30 cellular contexts compared by ENCODE assay signal in the genomic region with DNA sequence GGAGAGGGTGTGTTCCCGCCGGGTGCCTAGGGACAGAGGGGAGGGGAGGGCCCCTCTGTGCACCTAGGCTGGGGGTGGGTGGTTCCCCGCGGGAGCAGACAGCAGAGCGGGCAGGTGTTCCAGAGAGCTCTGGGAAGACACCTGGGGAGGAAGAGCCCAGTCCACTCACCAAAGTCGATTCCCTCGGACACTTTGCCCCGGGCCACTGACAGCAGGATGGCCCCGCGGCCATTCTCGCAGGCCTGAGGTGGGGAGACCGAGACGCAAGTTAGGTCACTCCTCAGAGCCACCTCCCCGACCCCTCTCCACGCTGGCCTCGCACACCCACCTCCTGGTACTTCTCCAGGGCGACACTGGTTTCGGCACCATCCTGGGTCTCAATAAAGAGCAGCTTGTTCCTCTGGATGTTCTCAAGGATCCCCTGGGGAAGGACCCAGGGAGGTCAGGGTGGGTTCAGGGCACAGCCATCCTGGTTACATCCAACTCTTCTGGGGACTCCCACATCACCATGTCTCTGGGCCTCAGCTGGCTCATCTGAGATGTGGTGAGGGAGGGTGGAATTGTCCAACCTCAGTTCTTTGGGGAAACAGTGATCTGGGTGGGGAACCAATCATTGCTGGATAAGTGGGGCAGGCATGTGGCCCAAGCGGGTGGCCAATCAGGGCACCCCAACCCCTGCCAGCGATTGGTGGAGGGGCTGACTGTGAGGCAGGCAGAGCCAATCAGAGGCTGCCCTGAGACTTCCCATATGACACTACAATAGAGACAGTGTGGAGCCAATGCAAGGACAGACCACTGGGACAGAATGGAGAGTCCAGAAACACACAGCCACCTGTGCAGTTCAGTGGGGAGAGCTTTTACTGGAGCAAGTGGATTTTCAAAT. TPM values are rescaled to one million over a fixed set of nuclear protein-coding genes. Genes with fewer than 3 reads are reported as not detected.
DNase-seq lines count a peak whose midpoint lies in the region; ATAC-seq and TF ChIP-seq lines count a peak whose summit lies in the region.
"Had no signal": no experiment of that assay in that cellular context is flagged by ENCODE, and none has a peak within 500 bp of the region (broad histone marks: within the 10 kb centered on the region; RNA-seq: fewer than 3 reads in every experiment).

No MANE protein-coding gene starts in this region.

- peaks cover 6% of the 10 kb centered on the region for H3K4me1 Mint-ChIP-seq in Caco-2 (ENCODE audit: low read depth, unreplicated experiment)

- H3K27me3 Mint-ChIP-seq in Caco-2 (ENCODE audit: insufficient read depth, unreplicated experiment): no peaks in the 10 kb centered on the region
- H3K27me3 Mint-ChIP-seq: CD4-positive, alpha-beta memory T cell had no signal

- no peak overlapping the region for H2AFZ ChIP-seq in SK-N-SH (ENCODE audit: low read depth)

- no peaks in the 10 kb centered on the region for H3K4me1 ChIP-seq in BE2C
- no peaks in the 10 kb centered on the region; a peak in 1 of 4 replicates for H3K4me1 ChIP-seq in SK-N-SH (ENCODE audit: control insufficient read depth in 1 of 2, insufficient read depth in 2 of 2, low read depth in 1 of 2, low read length in 1 of 2)
- no peaks in the 10 kb centered on the region for H3K4me1 ChIP-seq in mucosa of descending colon (ENCODE audit: low read depth)
- H3K4me1 ChIP-seq in Caco-2: no peaks in the 10 kb centered on the region
- H3K4me1 ChIP-seq: testis had no signal

- H3K36me3 Mint-ChIP-seq in Caco-2 (ENCODE audit: insufficient read depth, unreplicated experiment): peaks cover 76% of the 10 kb centered on the region
- H3K36me3 Mint-ChIP-seq: natural killer cell had no signal

- TF ChIP-seq CTCF in BE2C (IDR thresholded peaks at IDR 0.05; ENCODE audit: low read depth, low read length): no peak
- no peak for TF ChIP-seq CTCF in SK-N-SH (IDR thresholded peaks at IDR 0.05)
- TF ChIP-seq CTCF in fibroblast of mammary gland (conservative IDR thresholded peaks at IDR 0.05; ENCODE audit: control insufficient read depth, insufficient read depth, low read depth, low read length): no peak
- no peak for TF ChIP-seq CTCF in mucosa of descending colon (IDR thresholded peaks at IDR 0.05)
- no peak for TF ChIP-seq CTCF in Caco-2 (IDR thresholded peaks at IDR 0.05; ENCODE audit: insufficient read depth in 1 of 2, low read depth in 1 of 2, low read length in 1 of 2, severe bottlenecking in 1 of 2, unreplicated experiment in 1 of 2)

- H3K27ac Mint-ChIP-seq in Caco-2 (ENCODE audit: unreplicated experiment): no peak overlapping the region
- H3K27ac Mint-ChIP-seq: activated T-helper 2 cell treated with anti-CD3 and anti-CD28 coated beads, Interferon-gamma antibody, Interleukin-2, Interleukin-4, amounts not matched to agents 10 μg/mL and 5 μg/mL and 100 μg/mL, durations not matched to agents 14 hours and 24 hours and 36 hours; natural killer cell had no signal

- no peak overlapping the region for H3K4me2 ChIP-seq in SK-N-SH

- H3K4me3 ChIP-seq in BE2C (ENCODE audit: low read depth, low read length) (no peak overlapping the region), H7 (ENCODE audit: insufficient read depth, low read depth, low read length) (no peak overlapping the region), SK-N-SH (ENCODE audit: low read depth in 2 of 2, low read length in 1 of 2) (no peak overlapping the region), fibroblast of mammary gland (ENCODE audit: control insufficient read depth, low read depth, low read length) (no peak overlapping the region), mucosa of descending colon (no peak overlapping the region), Caco-2 (ENCODE audit: low read depth, low read length) (no peak overlapping the region)
- H3K4me3 ChIP-seq: MG63, testis had no signal

- H3K79me2 ChIP-seq in SK-N-SH (ENCODE audit: insufficient read depth): no peaks in the 10 kb centered on the region

- peaks cover 2% of the 10 kb centered on the region; the same call in 1 of the 2 replicates for H3K27me3 ChIP-seq in BE2C
- no peaks in the 10 kb centered on the region for H3K27me3 ChIP-seq in H7 (ENCODE audit: control insufficient read depth, insufficient read depth, low read length)
- H3K27me3 ChIP-seq in SK-N-SH (ENCODE audit: insufficient read depth): no peaks in the 10 kb centered on the region
- no peaks in the 10 kb centered on the region for H3K27me3 ChIP-seq in Caco-2 (replicated peaks; ENCODE audit: control insufficient read depth, insufficient read depth, low read length)
- H3K27me3 ChIP-seq: MG63, testis had no signal

- peaks cover 3% of the 10 kb centered on the region for H3F3A ChIP-seq in SK-N-SH (replicated peaks; ENCODE audit: insufficient read depth)

- POLR2A ChIA-PET in SK-N-SH (lab: Yijun Ruan, JAX): interaction anchor here (0.9 kb wide), 1 partner anchor 9 kb away, joined by 3 read pairs; no protein-coding TSS in a partner anchor
- POLR2A ChIA-PET in Caco-2 (lab: Charles Lee): no interaction called here

- DNase-seq in BE2C (peak; percentile 48), H7 (peak; percentile 61), SK-N-SH (peak; percentile 47), fibroblast of mammary gland (ENCODE audit: low read depth) (peak; percentile 12), mucosa of descending colon (no peak), Caco-2 (no peak)
- DNase-seq: activated naive CD4-positive, alpha-beta T cell treated with anti-CD3 and anti-CD28 coated beads, Interleukin-2, amount 50 U/mL, for 16 hours; activated T-cell treated with anti-CD3 and anti-CD28 coated beads for 4 hours; CD4-positive, alpha-beta memory T cell; DMS153; hypothalamus; immature natural killer cell; KBM-7; left colon; MG63; natural killer cell; NCI-H1930; NCI-H2171 treated with DMSO at 0.1 percent for 48 hours; NCI-H524 treated with DMSO at 0.1 percent for 48 hours; NK-92 treated with Interleukin-12 subunit alpha and Interleukin-12 subunit beta, amount 100 ng/mL, for 24 hours; PC-3; stimulated activated naive CD4-positive, alpha-beta T cell treated with Interleukin-2 at 50 U/mL for 16 hours; testis had no signal

- WGBS in SK-N-SH (ENCODE audit: low lambda C conversion rate): 94% methylated on average over 13 of the region's 20 CpGs

- no peaks in the 10 kb centered on the region for H3K9me3 Mint-ChIP-seq in Caco-2 (ENCODE audit: unreplicated experiment)
- H3K9me3 Mint-ChIP-seq: activated T-helper 2 cell treated with anti-CD3 and anti-CD28 coated beads, Interferon-gamma antibody, Interleukin-2, Interleukin-4, amounts not matched to agents 10 μg/mL and 5 μg/mL and 100 μg/mL, durations not matched to agents 14 hours and 24 hours and 36 hours; immature natural killer cell; natural killer cell had no signal

- intact Hi-C loops in mucosa of descending colon (cut with DNase I, micrococcal nuclease) (no loop called here), Caco-2 (cut with micrococcal nuclease; ENCODE audit: unreplicated experiment) (no loop called here)

- no peak for TF ChIP-seq RAD21 in SK-N-SH (IDR thresholded peaks at IDR 0.05; ENCODE audit: low read length)

- ATAC-seq in mucosa of descending colon: no peak
- no peak for ATAC-seq in HG02763 (IDR thresholded peaks at IDR 0.05; ENCODE audit: unreplicated experiment)
- ATAC-seq: left colon, natural killer cell, PC-3, Right ventricle myocardium inferior had no signal

- no peak overlapping the region for H3K9ac ChIP-seq in SK-N-SH

- H3K9me3 ChIP-seq in BE2C: no peaks in the 10 kb centered on the region; the same call in 1 of the 2 replicates
- no peaks in the 10 kb centered on the region for H3K9me3 ChIP-seq in SK-N-SH
- no peaks in the 10 kb centered on the region for H3K9me3 ChIP-seq in mucosa of descending colon
- no peaks in the 10 kb centered on the region for H3K9me3 ChIP-seq in Caco-2
- H3K9me3 ChIP-seq: MG63, testis had no signal

- H3K27ac ChIP-seq in SK-N-SH (ENCODE audit: low read depth in 2 of 2, low read length in 1 of 2): no peak overlapping the region
- H3K27ac ChIP-seq: testis had no signal

- no peak for TF ChIP-seq EP300 in SK-N-SH (IDR thresholded peaks at IDR 0.05; ENCODE audit: borderline replicate concordance in 1 of 2, low read depth in 1 of 2, low read length in 1 of 2)

- no TSS peak for BruUV-seq in Caco-2 (replicated peaks; lab: Mats Ljungman, UMichigan)

- no peaks in the 10 kb centered on the region for H4K20me1 ChIP-seq in SK-N-SH (ENCODE audit: insufficient read depth)

- H3K9me2 ChIP-seq in SK-N-SH: no peaks in the 10 kb centered on the region

- peaks cover 7% of the 10 kb centered on the region; the same call in 1 of the 2 replicates for H3K36me3 ChIP-seq in BE2C
- peaks cover 47% of the 10 kb centered on the region for H3K36me3 ChIP-seq in H7 (replicated peaks; ENCODE audit: control insufficient read depth, insufficient read depth, low read length)
- H3K36me3 ChIP-seq in SK-N-SH (replicated peaks in 1 of 2; ENCODE audit: control insufficient read depth in 1 of 2, insufficient read depth in 2 of 2, low read length in 1 of 2): peaks cover 14 to 48% of the 10 kb centered on the region in 2 experiments
- H3K36me3 ChIP-seq in mucosa of descending colon (ENCODE audit: low read depth): no peaks in the 10 kb centered on the region
- H3K36me3 ChIP-seq in Caco-2 (ENCODE audit: control insufficient read depth, insufficient read depth, low read length): peaks cover 1% of the 10 kb centered on the region

- no peak overlapping the region for H3K4me3 Mint-ChIP-seq in Caco-2 (ENCODE audit: unreplicated experiment)
- H3K4me3 Mint-ChIP-seq: CD4-positive, alpha-beta memory T cell; immature natural killer cell; natural killer cell had no signal

- CTCF ChIA-PET in SK-N-SH (lab: Yijun Ruan, JAX): interaction anchor here (5.1 kb wide), 1 partner anchor 15 kb away, joined by 30 read pairs; no protein-coding TSS in a partner anchor
- CTCF ChIA-PET in Caco-2 (lab: Charles Lee): interaction anchor here (0.5 kb wide), 1 partner anchor 137 kb away, joined by 4 read pairs; no protein-coding TSS in a partner anchor

RNA-seq across cellular contexts. Expression of a gene that starts 12.6 kb away (rescaled TPM):
- not detected for polyA plus RNA-seq in BE2C (2012; ENCODE audit: insufficient read depth, insufficient read length, low read depth)
- total RNA-seq in H7 (2014; rRNA removed; shearing (Covaris generic)): 1.6 and 1.8 TPM in 2 replicates
- polyA plus RNA-seq in SK-N-SH (2012; rRNA removed): 0.75 and 1.2 TPM in 2 replicates
- 0.28 and 0.79 TPM in 2 replicates for polyA plus RNA-seq in SK-N-SH (2012; cell fraction: cytosol; rRNA removed)
- polyA plus RNA-seq in SK-N-SH (2012; cell fraction: nucleus; rRNA removed): 0.93 and 1.3 TPM in 2 replicates
- total RNA-seq in mucosa of descending colon (not detected), Caco-2 (2022) (7.1 and 10.2 TPM in 2 replicates)
- total RNA-seq: activated T-helper 2 cell treated with anti-CD3 and anti-CD28 coated beads, Interferon-gamma antibody, Interleukin-2, Interleukin-4, amounts not matched to agents 10 μg/mL and 5 μg/mL and 100 μg/mL, durations not matched to agents 14 hours and 24 hours and 36 hours; CD4-positive, alpha-beta memory T cell; left colon; natural killer cell; osteocyte; Right ventricle myocardium inferior; T-helper 2 cell treated with Interferon-gamma antibody and Interleukin-4, amounts not matched to agents 100 ng/mL and 5 ng/mL, for 36 hours had no signal
- polyA plus RNA-seq: CD4-positive, alpha-beta memory T cell; immature natural killer cell had no signal

RNA-seq across cellular contexts. Expression of a gene that starts 17.2 kb away (rescaled TPM):
- 23.3 TPM for polyA plus RNA-seq in BE2C (2012; ENCODE audit: insufficient read depth, insufficient read length, low read depth)
- 48.7 and 54.2 TPM in 2 replicates for total RNA-seq in H7 (2014; rRNA removed; shearing (Covaris generic))
- 62.7 and 72.8 TPM in 2 replicates for polyA plus RNA-seq in SK-N-SH (2012; rRNA removed)
- polyA plus RNA-seq in SK-N-SH (2012; cell fraction: cytosol; rRNA removed): 20.1 and 27.9 TPM in 2 replicates
- polyA plus RNA-seq in SK-N-SH (2012; cell fraction: nucleus; rRNA removed): 177 and 216 TPM in 2 replicates
- total RNA-seq in mucosa of descending colon: 10 to 100 TPM; 11.2 to 22.9 (median 14.7) TPM
- 86.8 and 89.5 TPM in 2 replicates for total RNA-seq in Caco-2 (2022)

RNA-seq across cellular contexts. Expression of a gene that starts 30.5 kb away (rescaled TPM):
- polyA plus RNA-seq in BE2C (2012; ENCODE audit: insufficient read depth, insufficient read length, low read depth): 1.0 TPM
- not detected in 2 replicates for total RNA-seq in H7 (2014; rRNA removed; shearing (Covaris generic))
- 0.05 TPM in 1 of 2 replicates, not detected in the other for polyA plus RNA-seq in SK-N-SH (2012; rRNA removed)
- not detected in 2 replicates for polyA plus RNA-seq in SK-N-SH (2012; cell fraction: cytosol; rRNA removed)
- 0.04 TPM in 1 of 2 replicates, not detected in the other for polyA plus RNA-seq in SK-N-SH (2012; cell fraction: nucleus; rRNA removed)
- total RNA-seq in mucosa of descending colon (1 to 10 TPM; 1.1 to 2.0 (median 1.6) TPM), Caco-2 (2022) (not detected in 2 replicates)
- total RNA-seq: activated T-helper 2 cell treated with anti-CD3 and anti-CD28 coated beads, Interferon-gamma antibody, Interleukin-2, Interleukin-4, amounts not matched to agents 10 μg/mL and 5 μg/mL and 100 μg/mL, durations not matched to agents 14 hours and 24 hours and 36 hours; CD4-positive, alpha-beta memory T cell; mononuclear cell; natural killer cell; osteocyte; PC-3; T-helper 2 cell treated with Interferon-gamma antibody and Interleukin-4, amounts not matched to agents 100 ng/mL and 5 ng/mL, for 36 hours had no signal
- polyA plus RNA-seq: CD4-positive, alpha-beta memory T cell; immature natural killer cell had no signal

RNA-seq across cellular contexts. Expression of a gene that starts 51.7 kb away (rescaled TPM):
- 0.77 TPM for polyA plus RNA-seq in BE2C (2012; ENCODE audit: insufficient read depth, insufficient read length, low read depth)
- total RNA-seq in H7 (2014; rRNA removed; shearing (Covaris generic)): 12.8 and 18.9 TPM in 2 replicates
- polyA plus RNA-seq in SK-N-SH (2012; rRNA removed): 11.6 and 18.0 TPM in 2 replicates
- 9.2 and 15.9 TPM in 2 replicates for polyA plus RNA-seq in SK-N-SH (2012; cell fraction: cytosol; rRNA removed)
- polyA plus RNA-seq in SK-N-SH (2012; cell fraction: nucleus; rRNA removed): 61.7 and 79.7 TPM in 2 replicates
- total RNA-seq in mucosa of descending colon (10 to 100 TPM; 21.1 to 36.7 (median 30.8) TPM), Caco-2 (2022) (65.8 and 68.6 TPM in 2 replicates)
- total RNA-seq: skeletal muscle tissue had no signal

RNA-seq across cellular contexts. Expression of a gene that starts 53.3 kb away (rescaled TPM):
- polyA plus RNA-seq in BE2C (2012; ENCODE audit: insufficient read depth, insufficient read length, low read depth): 16.9 TPM
- total RNA-seq in H7 (2014; rRNA removed; shearing (Covaris generic)): 35.8 and 39.6 TPM in 2 replicates
- 11.0 and 11.9 TPM in 2 replicates for polyA plus RNA-seq in SK-N-SH (2012; rRNA removed)
- 11.6 and 11.8 TPM in 2 replicates for polyA plus RNA-seq in SK-N-SH (2012; cell fraction: cytosol; rRNA removed)
- 5.4 and 6.2 TPM in 2 replicates for polyA plus RNA-seq in SK-N-SH (2012; cell fraction: nucleus; rRNA removed)
- 1 to 10 TPM; 3.2 to 4.1 (median 3.2) TPM for total RNA-seq in mucosa of descending colon
- 27.7 and 31.1 TPM in 2 replicates for total RNA-seq in Caco-2 (2022)

Comparison
In these comparisons a context has a peak if more than half of its experiments do, and no peak if none do; other contexts are left out.
1. DNase-seq: peak in BE2C (single experiment), H7 (single experiment), SK-N-SH (single experiment) and fibroblast of mammary gland (single experiment); none in mucosa of descending colon (0 of 3) and Caco-2 (0 of 2).